Comparison of ENCODE assay signal across 11 cellular contexts in the genomic region with DNA sequence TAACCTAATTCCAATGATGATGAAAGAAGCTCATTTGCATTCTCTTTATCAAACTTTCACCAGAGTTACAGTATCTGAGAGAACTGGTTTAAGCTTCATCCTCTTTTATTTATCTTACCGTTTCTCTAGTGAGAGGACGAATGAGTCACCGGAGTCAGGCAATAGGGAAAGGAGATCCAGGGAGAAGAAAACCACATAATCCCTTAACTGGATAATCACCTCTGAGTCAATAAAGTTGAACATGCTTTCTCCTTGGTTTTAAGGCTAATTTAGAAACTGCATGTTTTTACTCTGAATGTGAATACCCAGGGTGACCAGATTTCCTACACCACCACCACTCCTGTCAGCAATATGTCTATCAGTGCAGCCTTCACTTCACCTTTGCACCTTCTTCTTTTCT.
DNase-seq lines count a peak whose midpoint lies in the region; ATAC-seq, FAIRE-seq and TF ChIP-seq lines count a peak whose summit lies in the region.
"Had no signal": no experiment of that assay in that cellular context is flagged by ENCODE, and none has a peak within 500 bp of the region (broad histone marks: within the 10 kb centered on the region; RNA-seq: fewer than 3 reads in every experiment).

No MANE protein-coding gene starts in this region.

- RAD21 ChIA-PET in HCT116 (lab: Charles Lee; ENCODE audit: low non-redundant PET in 1 of 2, low total read pairs in 2 of 2, uncharacterized antibody in 2 of 2, unreplicated experiment in 2 of 2): no interaction called here

- TF ChIP-seq POLR2A in A549 (IDR thresholded peaks at IDR 0.05; ENCODE audit: low read length) (no peak), HCT116 (IDR thresholded peaks at IDR 0.05; ENCODE audit: borderline replicate concordance, extremely low read depth, insufficient read depth, insufficient read length) (no peak)

- WGBS in A549 (ENCODE audit: missing lambda C conversion rate): 3% methylated on average over 3 of the region's 3 CpGs

- CTCF ChIA-PET in A549 (lab: Yijun Ruan, JAX) (no interaction called here), HCT116 (lab: Charles Lee) (no interaction called here)

- no TSS peak for BruUV-seq in HCT116 (replicated peaks; lab: Mats Ljungman, UMichigan)

- H3K27me3 ChIP-seq in HCT116 (ENCODE audit: insufficient read depth, low read length): peaks cover 21% of the 10 kb centered on the region
- H3K27me3 ChIP-seq: BLaER1, tibial nerve had no signal

- H3K9ac ChIP-seq in HCT116 (ENCODE audit: low read length): no peak overlapping the region
- H3K9ac ChIP-seq: BLaER1 had no signal

- H3K79me2 ChIP-seq in HCT116 (ENCODE audit: insufficient read depth, low read length): no peaks in the 10 kb centered on the region

- H3K4me3 ChIP-seq in A549: no peak overlapping the region
- H3K4me3 ChIP-seq in HCT116 (replicated peaks in 1 of 2; ENCODE audit: low read depth in 1 of 2, low read length in 2 of 2): no peak overlapping the region
- H3K4me3 ChIP-seq: BLaER1, tibial nerve had no signal

- peak overlapping the region; percentile 2 for H2AFZ ChIP-seq in HCT116 (ENCODE audit: low read depth, low read length, poor library complexity, severe bottlenecking)

- no peaks in the 10 kb centered on the region for H3K9me2 ChIP-seq in HCT116 (ENCODE audit: insufficient read depth)

- TF ChIP-seq EP300 in A549 (IDR thresholded peaks at IDR 0.05): no peak

- H3K9me3 ChIP-seq in A549 (no peaks in the 10 kb centered on the region), HCT116 (ENCODE audit: control insufficient read depth in 1 of 2, insufficient read depth in 1 of 2, low read depth in 1 of 2, low read length in 2 of 2) (no peaks in the 10 kb centered on the region)
- H3K9me3 ChIP-seq: BLaER1, tibial nerve had no signal

- no peaks in the 10 kb centered on the region for H4K20me1 ChIP-seq in HCT116 (ENCODE audit: insufficient read depth)
- H4K20me1 ChIP-seq: BLaER1 had no signal

- H3K4me1 ChIP-seq in A549 (peaks cover 15% of the 10 kb centered on the region; the same call in 2 of the 3 replicates), HCT116 (ENCODE audit: control insufficient read depth in 1 of 2, insufficient read depth in 2 of 2, low read length in 2 of 2) (peaks cover 0 to 12% of the 10 kb centered on the region in 2 experiments; a peak in 3 of 4 replicates)
- H3K4me1 ChIP-seq: BLaER1, tibial nerve had no signal

- POLR2A ChIA-PET in A549 (lab: Yijun Ruan, JAX): no interaction called here
- POLR2A ChIA-PET in HCT116 (lab: Charles Lee): no interaction called here

- peak overlapping the region in 1 of 2 experiments; percentile 16; a peak in 2 of 6 replicates for H3K27ac ChIP-seq in A549
- no peak overlapping the region for H3K27ac ChIP-seq in HCT116 (ENCODE audit: low read depth, low read length)
- H3K27ac ChIP-seq: BLaER1, tibial nerve had no signal

- no peak for TF ChIP-seq CTCF in A549 (IDR thresholded peaks at IDR 0.05)
- TF ChIP-seq CTCF in HCT116 (IDR thresholded peaks at IDR 0.05 in 2 of 3, conservative IDR thresholded peaks at IDR 0.05 in 1 of 3; ENCODE audit: borderline replicate concordance in 1 of 3, insufficient read depth in 1 of 3, low read depth in 2 of 3, low read length in 2 of 3): no peak

- intact Hi-C loops in HCT116 (cut with micrococcal nuclease): no loop called here

- peak overlapping the region; percentile 51 for H3K4me2 ChIP-seq in A549
- peak overlapping the region; percentile 21 for H3K4me2 ChIP-seq in HCT116 (ENCODE audit: low read length)
- H3K4me2 ChIP-seq: BLaER1 had no signal

- DNase-seq in A549 (ENCODE audit: low read depth in 1 of 2, low spot score in 1 of 2) (peak; percentile 4 to 23), HCT116 (ENCODE audit: low read depth, low spot score) (peak; percentile 26), SW480 (ENCODE audit: low spot score) (peak; percentile 56), fibroblast of the conjunctiva (ENCODE audit: low read depth) (peak; percentile 88), NCI-H510A (lab: John Stamatoyannopoulos, UW) (no peak)

- ATAC-seq in A549: peak; percentile 47 to 60; a peak in 1 of 6 replicates
- ATAC-seq in HCT116: peak; percentile 74
- no peak for ATAC-seq in HG03378 (IDR thresholded peaks at IDR 0.05; ENCODE audit: unreplicated experiment)
- no peak for ATAC-seq in HG02763 (IDR thresholded peaks at IDR 0.05; ENCODE audit: unreplicated experiment)
- ATAC-seq in HG03469 (IDR thresholded peaks at IDR 0.05; ENCODE audit: unreplicated experiment): no peak
- ATAC-seq: WTC11 had no signal

- no peaks in the 10 kb centered on the region for H3K36me3 ChIP-seq in HCT116 (ENCODE audit: control insufficient read depth in 1 of 2, insufficient read depth in 2 of 2, low read length in 2 of 2)
- H3K36me3 ChIP-seq: BLaER1, tibial nerve had no signal

- no peak for FAIRE-seq in A549 (lab: Jason Lieb, UNC)

- TF ChIP-seq RAD21 in A549 (conservative IDR thresholded peaks at IDR 0.05 in 1 of 2, IDR thresholded peaks at IDR 0.05 in 1 of 2) (no peak), HCT116 (IDR thresholded peaks at IDR 0.05; ENCODE audit: low read depth) (no peak)

TF ChIP-seq in A549, 52 proteins besides CTCF, POLR2A, EP300 and RAD21:
- TF ChIP-seq HEYL (CRISPR knock-in tag; IDR thresholded peaks at IDR 0.05) (no peak), CHD4 (IDR thresholded peaks at IDR 0.05; ENCODE audit: borderline replicate concordance) (no peak), JUNB (IDR thresholded peaks at IDR 0.05) (0 out of 2 replicates have a peak, but pooled peaks have one; percentile 17), CHD2 (IDR thresholded peaks at IDR 0.05; ENCODE audit: low read length, partially characterized antibody) (no peak), CBX8 (IDR thresholded peaks at IDR 0.05) (no peak), FOSL2 (IDR thresholded peaks at IDR 0.05) (no peak), FOSL2 (CRISPR knock-in tag; IDR thresholded peaks at IDR 0.05) (peak; percentile 62), BCL3 (IDR thresholded peaks at IDR 0.05) (no peak), POLR2AphosphoS2 (conservative IDR thresholded peaks at IDR 0.05; ENCODE audit: low read length) (no peak), JUN (IDR thresholded peaks at IDR 0.05) (no peak)
- TF ChIP-seq, protein P1, sequence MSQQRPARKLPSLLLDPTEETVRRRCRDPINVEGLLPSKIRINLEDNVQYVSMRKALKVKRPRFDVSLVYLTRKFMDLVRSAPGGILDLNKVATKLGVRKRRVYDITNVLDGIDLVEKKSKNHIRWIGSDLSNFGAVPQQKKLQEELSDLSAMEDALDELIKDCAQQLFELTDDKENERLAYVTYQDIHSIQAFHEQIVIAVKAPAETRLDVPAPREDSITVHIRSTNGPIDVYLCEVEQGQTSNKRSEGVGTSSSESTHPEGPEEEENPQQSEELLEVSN (IDR thresholded peaks at IDR 0.05; ENCODE audit: borderline replicate concordance, low read depth): no peak
TF ChIP-seq in A549: peak in this region for 2.

TF ChIP-seq in HCT116, 20 proteins besides CTCF, POLR2A, EP300 and RAD21 (continues in another document):
- TF ChIP-seq TCF7L2 (IDR thresholded peaks at IDR 0.05; ENCODE audit: borderline replicate concordance, extremely low read depth, insufficient read depth, insufficient read length) (no peak), ZBTB33 (IDR thresholded peaks at IDR 0.05; ENCODE audit: extremely low read depth, insufficient replicate concordance, low read length) (no peak), SIN3A (IDR thresholded peaks at IDR 0.05; ENCODE audit: low read depth) (no peak), EZH2phosphoT487 (IDR thresholded peaks at IDR 0.05; ENCODE audit: borderline replicate concordance) (no peak), JUND (IDR thresholded peaks at IDR 0.05) (peak; percentile 76), CEBPB (IDR thresholded peaks at IDR 0.05; ENCODE audit: low read depth) (peak; percentile 47), EGR1 (IDR thresholded peaks at IDR 0.05; ENCODE audit: low read depth) (no peak), REST (IDR thresholded peaks at IDR 0.05; ENCODE audit: low read depth) (no peak)

Comparison
In these comparisons a context has a peak if more than half of its experiments do, and no peak if none do; other contexts are left out.
1. ATAC-seq: peak in A549 (2 of 2) and HCT116 (single experiment); none in HG03378 (single experiment), HG02763 (single experiment) and HG03469 (single experiment).
2. Of the 6 proteins assayed by ChIP-seq in both A549 and HCT116: peak only in A549: none; only in HCT116: CEBPB; in both: none; in neither: 5.